Comparison of ENCODE assay signal across 2 cellular contexts in the genomic region with DNA sequence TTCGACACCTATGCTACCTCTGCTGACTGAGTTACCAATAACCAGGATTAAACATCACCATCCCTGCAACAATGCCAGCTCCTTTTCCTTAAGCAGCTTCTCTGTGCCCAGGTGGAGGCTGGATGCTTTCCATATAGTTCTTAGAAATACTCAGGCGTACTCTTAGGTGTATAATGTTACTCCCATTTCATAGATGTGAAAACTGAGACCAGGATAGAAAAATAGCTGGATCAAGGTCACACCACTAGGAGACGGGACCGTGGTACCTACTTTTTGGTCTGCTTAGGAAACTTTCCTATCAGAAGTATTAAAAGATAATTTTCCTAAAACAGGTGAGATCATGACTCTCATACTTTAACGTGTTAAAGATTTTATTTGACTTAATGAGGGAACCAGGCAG.
A peak's percentile ranks its signal among the peaks of the same experiment; 100 is the strongest.
TF ChIP-seq lines count a peak whose summit lies in the region.

No MANE protein-coding gene starts in this region.

TF ChIP-seq in HepG2, 621 proteins besides CTCF, POLR2A, EP300 and RAD21:
- no peak for TF ChIP-seq TBL1XR1 (IDR thresholded peaks at IDR 0.05; ENCODE audit: borderline replicate concordance, low read length, partially characterized antibody)
- no peak for TF ChIP-seq THYN1 (CRISPR knock-in tag; IDR thresholded peaks at IDR 0.05; ENCODE audit: borderline replicate concordance, low read depth)
- TF ChIP-seq MZF1 (CRISPR knock-in tag; IDR thresholded peaks at IDR 0.05; ENCODE audit: borderline replicate concordance), result no peak
- no peak for TF ChIP-seq CBX2 (IDR thresholded peaks at IDR 0.05; ENCODE audit: low read depth, low read length)
- TF ChIP-seq CBX2 (CRISPR knock-in tag; IDR thresholded peaks at IDR 0.05; ENCODE audit: low read depth), result no peak
- no peak for TF ChIP-seq MEIS2 (CRISPR knock-in tag; IDR thresholded peaks at IDR 0.05)
- no peak for TF ChIP-seq ZNF264 (CRISPR knock-in tag; IDR thresholded peaks at IDR 0.05)
- 0 out of 2 replicates have a peak, but pooled peaks have one; percentile 43 for TF ChIP-seq ZNF629 (CRISPR knock-in tag; conservative IDR thresholded peaks at IDR 0.05)
TF ChIP-seq in HepG2: peak in this region for 1.

TF ChIP-seq in H1, 55 proteins besides CTCF, POLR2A, EP300 and RAD21:
- TF ChIP-seq KDM1A (IDR thresholded peaks at IDR 0.05; ENCODE audit: borderline replicate concordance, low read length), result peak; percentile 56; the same call in 1 of the 2 replicates
- TF ChIP-seq FOSL1 (IDR thresholded peaks at IDR 0.05; ENCODE audit: insufficient read depth, low read depth, low read length), result no peak
